Comparison of ENCODE assay signal across 8 cellular contexts in the genomic region with DNA sequence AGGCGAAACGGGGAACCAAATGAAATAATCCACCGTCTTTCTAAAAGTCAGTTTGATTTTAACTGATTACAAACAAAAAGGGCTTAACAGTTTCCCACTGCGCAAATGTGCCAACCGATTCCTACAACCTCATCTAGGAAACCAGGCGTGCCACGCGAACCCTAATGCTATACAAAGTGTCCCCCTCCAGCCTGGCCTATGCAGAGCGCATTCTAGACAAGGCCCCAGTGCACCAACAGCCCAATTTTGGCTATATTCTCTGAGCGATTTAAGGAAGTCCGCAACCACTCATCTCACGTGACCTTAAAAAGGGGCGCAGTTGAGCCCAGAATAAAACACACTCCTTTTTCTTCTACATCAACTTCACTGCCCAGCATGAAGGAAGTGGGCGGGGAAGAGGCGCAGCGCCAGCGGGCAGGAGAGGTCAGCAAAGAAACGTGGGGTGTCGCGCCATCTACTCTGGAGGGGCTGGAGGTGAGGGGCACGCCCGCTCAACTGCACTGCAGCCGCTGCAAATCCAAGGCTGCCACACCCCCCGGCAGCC. TPM values are rescaled to one million over a fixed set of nuclear protein-coding genes. Genes with fewer than 3 reads are reported as not detected.
A peak's percentile ranks its signal among the peaks of the same experiment; 100 is the strongest.
DNase-seq lines count a peak whose midpoint lies in the region; ATAC-seq and TF ChIP-seq lines count a peak whose summit lies in the region.

No MANE protein-coding gene starts in this region.

- ATAC-seq in GM18508 (IDR thresholded peaks at IDR 0.05; ENCODE audit: insufficient read depth, unreplicated experiment) = peak; percentile 33
- ATAC-seq in HG02943 (IDR thresholded peaks at IDR 0.05; ENCODE audit: low read depth, unreplicated experiment) = peak; percentile 44

- H3K27ac ChIP-seq in OCI-LY3 (ENCODE audit: low read length) = peak overlapping the region; percentile 95

- TF ChIP-seq CTCF in OCI-LY3 (IDR thresholded peaks at IDR 0.05; ENCODE audit: low read depth, low read length) (peak; percentile 22; the same call in 1 of the 2 replicates), astrocyte of the spinal cord (IDR thresholded peaks at IDR 0.05; ENCODE audit: low read depth, low read length) (no peak)

- H3K4me1 ChIP-seq in OCI-LY3 (ENCODE audit: low read length) (peaks cover 61% of the 10 kb centered on the region), skeletal muscle satellite cell (ENCODE audit: control insufficient read depth, insufficient read depth, low read length) (peaks cover 15% of the 10 kb centered on the region)

- in situ Hi-C loops in ACHN (cut with HindIII; ENCODE audit: low pct_ligation_motif_present, low pct_unique_long_range_greater_than_20kb, low sequenced_read_pairs) = no loop called here
- in situ Hi-C loops in astrocyte of the spinal cord (cut with HindIII; ENCODE audit: low sequenced_read_pairs) = no loop called here

- peak overlapping the region; percentile 82 for H3K4me2 ChIP-seq in OCI-LY3 (ENCODE audit: low read length)
- H3K4me2 ChIP-seq in skeletal muscle satellite cell (ENCODE audit: low read length) = peak overlapping the region; percentile 99

- H3K36me3 ChIP-seq in OCI-LY3 (replicated peaks; ENCODE audit: low read depth, low read length) (peaks cover 10% of the 10 kb centered on the region), skeletal muscle satellite cell (ENCODE audit: insufficient read depth, low read length) (no peaks in the 10 kb centered on the region)

- H4K20me1 ChIP-seq in OCI-LY3 (ENCODE audit: insufficient read depth, low read length) = peaks cover 46% of the 10 kb centered on the region

- peak overlapping the region; percentile 97 for H3K9ac ChIP-seq in OCI-LY3 (ENCODE audit: low read length)
- peak overlapping the region; percentile 99 for H3K9ac ChIP-seq in skeletal muscle satellite cell (ENCODE audit: low read depth, low read length)

- H3K9me3 ChIP-seq in OCI-LY3 (ENCODE audit: insufficient read depth, low read length) = no peaks in the 10 kb centered on the region
- H3K9me3 ChIP-seq in skeletal muscle satellite cell (replicated peaks; ENCODE audit: low read length) = no peaks in the 10 kb centered on the region

- DNase-seq in ACHN (peak; percentile 68), astrocyte of the spinal cord (ENCODE audit: low read depth, low spot score) (no peak), NCI-H2171 (lab: John Stamatoyannopoulos, UW) (no peak)

- H3K4me3 ChIP-seq in OCI-LY3 (ENCODE audit: low read length) = peak overlapping the region; percentile 95
- H3K4me3 ChIP-seq in astrocyte of the spinal cord (ENCODE audit: low read depth, low read length) = peak overlapping the region; percentile 94
- peak overlapping the region; percentile 89 for H3K4me3 ChIP-seq in iPS-11a (ENCODE audit: low read depth, low read length)
- peak overlapping the region; percentile 100 for H3K4me3 ChIP-seq in skeletal muscle satellite cell (ENCODE audit: low read length)

- H3K27me3 ChIP-seq in OCI-LY3 (ENCODE audit: low read depth, low read length) (no peaks in the 10 kb centered on the region), skeletal muscle satellite cell (ENCODE audit: control insufficient read depth, insufficient read depth, low read length) (no peaks in the 10 kb centered on the region)

- peaks cover 56% of the 10 kb centered on the region for H3K79me2 ChIP-seq in OCI-LY3 (ENCODE audit: low read length)

- 0 out of 2 replicates have a peak overlapping the region, but pooled peaks have one; percentile 73 for H2AFZ ChIP-seq in OCI-LY3 (ENCODE audit: low read depth, low read length)

RNA-seq across cellular contexts. Expression of gene FAM13B, which starts 0.8 kb away (rescaled TPM):
- 14.2 and 17.9 TPM in 2 replicates for total RNA-seq in skeletal muscle satellite cell (2012; rRNA removed)

RNA-seq across cellular contexts. Expression of gene WNT8A, which starts 51.7 kb away (rescaled TPM):
- total RNA-seq in skeletal muscle satellite cell (2012; rRNA removed) = not detected in 2 replicates
